ENCODE assay signal across 8 cellular contexts in genomic region chr6:36442083-36442670, GRCh38. TPM values are rescaled to one million over a fixed set of nuclear protein-coding genes. Genes with fewer than 3 reads are reported as not detected.
DNase-seq lines count a peak whose midpoint lies in the region; ATAC-seq and TF ChIP-seq lines count a peak whose summit lies in the region.

No MANE protein-coding gene starts in this region.

- H3K27ac ChIP-seq in CD8-positive, alpha-beta T cell (ENCODE audit: low read depth, low read length): peak overlapping the region; percentile 72
- H3K27ac ChIP-seq in OCI-LY1 (ENCODE audit: low read depth, low read length, poor library complexity, severe bottlenecking) (peak overlapping the region; percentile 86), neuronal stem cell (replicated peaks; ENCODE audit: low read length) (peak overlapping the region; percentile 84)

- TF ChIP-seq CTCF in CD8-positive, alpha-beta T cell (IDR thresholded peaks at IDR 0.05): no peak
- TF ChIP-seq CTCF in OCI-LY1 (IDR thresholded peaks at IDR 0.05; ENCODE audit: low read length): no peak

- no peaks in the 10 kb centered on the region for H3K9me3 ChIP-seq in CD8-positive, alpha-beta T cell (ENCODE audit: low read length)
- H3K9me3 ChIP-seq in OCI-LY1 (ENCODE audit: low read length) (no peaks in the 10 kb centered on the region), endocrine pancreas (ENCODE audit: control insufficient read depth, low read length) (no peaks in the 10 kb centered on the region), neuronal stem cell (replicated peaks in 1 of 2; ENCODE audit: control insufficient read depth in 2 of 2, insufficient read depth in 1 of 2, low read depth in 1 of 2, low read length in 2 of 2) (no peaks in the 10 kb centered on the region)

- no CpG with 5 or more reads among the region's 12 CpGs for WGBS in neuronal stem cell (ENCODE audit: extremely low coverage in 2 of 2, insufficient read length in 2 of 2, insufficient replicate concordance in 1 of 2), 2 donors

- POLR2A ChIA-PET in CD8-positive, alpha-beta T cell (lab: Charles Lee): interaction anchor here (1.2 to 1.8 kb wide), 2 partner anchors 19 to 106 kb away, joined by 3 to 10 read pairs; no protein-coding TSS in a partner anchor

- H3K36me3 Mint-ChIP-seq in CD8-positive, alpha-beta T cell: peaks cover 12% of the 10 kb centered on the region

- peaks cover 4% of the 10 kb centered on the region for H3K79me1 ChIP-seq in neuronal stem cell (ENCODE audit: low read depth, low read length)

- no peak for DNase-seq in CD8-positive, alpha-beta T cell
- DNase-seq in neuronal stem cell (ENCODE audit: low spot score): no peak
- no peak for DNase-seq in iPS-NIHi11 (ENCODE audit: low spot score)
- DNase-seq in NOMO-1 treated with DMSO at 0.1 percent for 48 hours (lab: John Stamatoyannopoulos, UW; ENCODE audit: unreplicated experiment): no peak
- no peak for DNase-seq in NCI-H524 treated with DMSO at 0.1 percent for 48 hours (lab: John Stamatoyannopoulos, UW)

- peak overlapping the region; percentile 44 for H3K18ac ChIP-seq in neuronal stem cell (ENCODE audit: low read length)

- H4K20me1 ChIP-seq in OCI-LY1 (ENCODE audit: insufficient read depth, low read length): no peaks in the 10 kb centered on the region

- no peaks in the 10 kb centered on the region for H3K9me2 ChIP-seq in OCI-LY1 (ENCODE audit: low read depth, low read length)

- no peak overlapping the region for H3K14ac ChIP-seq in neuronal stem cell (ENCODE audit: low read length)

- no peak overlapping the region for H2BK120ac ChIP-seq in neuronal stem cell (ENCODE audit: low read depth, low read length)

- no peaks in the 10 kb centered on the region for H3K9me3 Mint-ChIP-seq in CD8-positive, alpha-beta T cell

- H3K9ac ChIP-seq in OCI-LY1 (ENCODE audit: low read length) (peak overlapping the region; percentile 74), endocrine pancreas (ENCODE audit: control insufficient read depth, insufficient read depth, low read length) (peak overlapping the region; percentile 76), neuronal stem cell (ENCODE audit: low read depth, low read length, poor library complexity) (no peak overlapping the region)

- no peak overlapping the region for H2BK5ac ChIP-seq in neuronal stem cell (ENCODE audit: low read length)

- peak overlapping the region; percentile 99 for H3K27ac Mint-ChIP-seq in CD8-positive, alpha-beta T cell

- H3K36me3 ChIP-seq in CD8-positive, alpha-beta T cell (ENCODE audit: insufficient read depth, low read length): no peaks in the 10 kb centered on the region
- H3K36me3 ChIP-seq in OCI-LY1 (ENCODE audit: insufficient read depth, low read length): peaks cover 13% of the 10 kb centered on the region; the same call in 1 of the 2 replicates
- no peaks in the 10 kb centered on the region for H3K36me3 ChIP-seq in endocrine pancreas (ENCODE audit: control insufficient read depth, insufficient read depth, low read length)
- no peaks in the 10 kb centered on the region for H3K36me3 ChIP-seq in neuronal stem cell (replicated peaks in 1 of 2; ENCODE audit: control insufficient read depth in 2 of 2, insufficient read depth in 2 of 2, low read length in 2 of 2)

- H2BK15ac ChIP-seq in neuronal stem cell (ENCODE audit: low read length): no peak overlapping the region

- peak overlapping the region; percentile 92 for H3K23ac ChIP-seq in neuronal stem cell (ENCODE audit: low read depth, low read length, poor library complexity)

- peaks cover 40% of the 10 kb centered on the region for H3K79me2 ChIP-seq in OCI-LY1 (ENCODE audit: insufficient read depth, low read length)

- H2AFZ ChIP-seq in OCI-LY1 (ENCODE audit: low read length): no peak overlapping the region
- peak overlapping the region; percentile 79 for H2AFZ ChIP-seq in neuronal stem cell (ENCODE audit: low read length)

- ATAC-seq in CD8-positive, alpha-beta T cell: no peak
- no peak for ATAC-seq in HG03565 (IDR thresholded peaks at IDR 0.05; ENCODE audit: unreplicated experiment)

- peak overlapping the region; percentile 97 for H3K4me3 Mint-ChIP-seq in CD8-positive, alpha-beta T cell

- no peak overlapping the region for H4K91ac ChIP-seq in neuronal stem cell (ENCODE audit: low read depth, low read length, poor library complexity)

- peaks cover 31% of the 10 kb centered on the region for H3K4me1 ChIP-seq in CD8-positive, alpha-beta T cell (ENCODE audit: insufficient read depth, low read length)
- H3K4me1 ChIP-seq in OCI-LY1 (ENCODE audit: insufficient read depth, low read length, severe bottlenecking) (peaks cover 29% of the 10 kb centered on the region), endocrine pancreas (ENCODE audit: control insufficient read depth, insufficient read depth, low read length) (peaks cover 9% of the 10 kb centered on the region), neuronal stem cell (ENCODE audit: control insufficient read depth in 2 of 2, insufficient read depth in 1 of 2, low read depth in 1 of 2, low read length in 2 of 2) (peaks cover 3 to 10% of the 10 kb centered on the region in 2 donors)

- no peak overlapping the region for H2AK5ac ChIP-seq in neuronal stem cell (ENCODE audit: low read depth, low read length)

- no peak overlapping the region for H2BK12ac ChIP-seq in neuronal stem cell (ENCODE audit: low read length)

- CTCF ChIA-PET in CD8-positive, alpha-beta T cell (lab: Charles Lee): interaction anchor here (1.6 kb wide), 1 partner anchor 12 kb away, joined by 3 read pairs; no protein-coding TSS in a partner anchor

- intact Hi-C loops in CD8-positive, alpha-beta T cell (cut with DNase I, micrococcal nuclease): loop anchor here (1.0 to 10.0 kb wide), 11 partner anchors 19 to 1650 kb away; partner anchors contain the start of genes STK38 (in 2 of the 2), BLTP3A (in 1 of the 2), BRPF3 (in 1 of the 2) and CMTR1 (in 1 of the 2)

- no peak overlapping the region for H3K4ac ChIP-seq in neuronal stem cell (ENCODE audit: low read length)

- H3K27me3 Mint-ChIP-seq in CD8-positive, alpha-beta T cell (ENCODE audit: low read depth): no peaks in the 10 kb centered on the region

- H3K4me1 Mint-ChIP-seq in CD8-positive, alpha-beta T cell (ENCODE audit: low read depth): peaks cover 47% of the 10 kb centered on the region

- H4K8ac ChIP-seq in neuronal stem cell (ENCODE audit: low read depth, low read length): no peak overlapping the region

- H3K4me2 ChIP-seq in OCI-LY1 (ENCODE audit: low read length) (peak overlapping the region; percentile 86), neuronal stem cell (ENCODE audit: insufficient read depth, low read length, poor library complexity, severe bottlenecking) (peak overlapping the region; percentile 95)

- no peaks in the 10 kb centered on the region for H3K27me3 ChIP-seq in CD8-positive, alpha-beta T cell (ENCODE audit: insufficient read depth, low read length)
- H3K27me3 ChIP-seq in OCI-LY1 (ENCODE audit: insufficient read depth, low read length) (no peaks in the 10 kb centered on the region), endocrine pancreas (ENCODE audit: control insufficient read depth, insufficient read depth, low read length) (no peaks in the 10 kb centered on the region), neuronal stem cell (ENCODE audit: control insufficient read depth in 3 of 3, insufficient read depth in 3 of 3, low read depth in 1 of 3, low read length in 3 of 3) (no peaks in the 10 kb centered on the region)

- H3K4me3 ChIP-seq in CD8-positive, alpha-beta T cell (ENCODE audit: low read depth, low read length): peak overlapping the region; percentile 64
- peak overlapping the region; percentile 73 for H3K4me3 ChIP-seq in OCI-LY1 (ENCODE audit: low read depth, low read length, poor library complexity, severe bottlenecking)
- H3K4me3 ChIP-seq in endocrine pancreas (ENCODE audit: control insufficient read depth, insufficient read depth, low read length): peak overlapping the region; percentile 84
- peak overlapping the region; percentile 81 to 87 for H3K4me3 ChIP-seq in neuronal stem cell (ENCODE audit: low read length in 2 of 2)

- peaks cover 5% of the 10 kb centered on the region; the same call in 1 of the 2 replicates for H3F3A ChIP-seq in OCI-LY1 (ENCODE audit: insufficient read depth, low read length)

RNA-seq across cellular contexts. Expression of gene PXT1, which starts 0.5 kb away (rescaled TPM):
- total RNA-seq in CD8-positive, alpha-beta T cell: under 1 TPM; 0.56 to 0.95 TPM
- 0.13 TPM for polyA plus RNA-seq in neuronal stem cell (2013, experiment 1 of 2)
- 0.14 TPM for polyA plus RNA-seq in neuronal stem cell (2013, experiment 2 of 2)

RNA-seq across cellular contexts. Expression of gene KCTD20, which starts 0.6 kb away (rescaled TPM):
- total RNA-seq in CD8-positive, alpha-beta T cell: 10 to 100 TPM; 42.5 to 49.1 TPM
- polyA plus RNA-seq in neuronal stem cell (2013, experiment 1 of 2): 26.1 TPM
- 26.9 TPM for polyA plus RNA-seq in neuronal stem cell (2013, experiment 2 of 2)

RNA-seq across cellular contexts. Expression of gene ETV7, which starts 54.7 kb away (rescaled TPM):
- under 1 TPM in 1 of 2 experiments, not detected in 1; 0.30 TPM for total RNA-seq in CD8-positive, alpha-beta T cell
- polyA plus RNA-seq in neuronal stem cell (2013, experiment 1 of 2): 0.24 TPM
- 0.25 TPM for polyA plus RNA-seq in neuronal stem cell (2013, experiment 2 of 2)
